In the genomic region with DNA sequence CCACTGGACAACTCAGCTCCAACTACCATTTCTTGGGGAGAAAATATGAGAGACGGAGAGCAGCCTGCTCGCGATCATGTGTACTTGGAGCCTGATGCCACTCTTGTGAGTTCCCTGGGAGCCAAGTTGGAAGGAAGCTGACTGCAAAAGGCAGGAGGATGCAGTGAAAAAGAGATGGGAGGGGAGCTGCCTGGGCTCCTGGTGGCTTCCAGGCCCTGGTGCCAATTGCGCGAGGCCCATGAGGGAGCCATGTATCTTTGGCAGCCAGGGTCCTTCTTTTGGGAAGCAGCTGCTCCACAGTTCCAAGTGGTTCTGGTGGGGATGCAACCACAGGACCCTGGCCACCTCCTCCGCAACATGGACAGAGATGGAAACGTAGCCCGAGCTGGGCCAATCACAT, we compare ENCODE assay signal across 1 cellular context.
TF ChIP-seq lines count a peak whose summit lies in the region.

No MANE protein-coding gene starts in this region.

TF ChIP-seq in A549, 52 proteins besides CTCF, POLR2A, EP300 and RAD21:
- no peak for TF ChIP-seq RARB (CRISPR knock-in tag; IDR thresholded peaks at IDR 0.05)
- TF ChIP-seq NPAS2 (CRISPR knock-in tag; IDR thresholded peaks at IDR 0.05; ENCODE audit: borderline replicate concordance) = no peak
- TF ChIP-seq MAFK (IDR thresholded peaks at IDR 0.05; ENCODE audit: partially characterized antibody) = no peak
- TF ChIP-seq ESRRA (IDR thresholded peaks at IDR 0.05; ENCODE audit: borderline replicate concordance, low read length) = no peak
TF ChIP-seq in A549: peak in this region for 0.
